Comparison of ENCODE assay signal across 11 cellular contexts in genomic region chr1:230153655-230154296, GRCh38.
DNase-seq lines count a peak whose midpoint lies in the region; ATAC-seq and TF ChIP-seq lines count a peak whose summit lies in the region.
"Had no signal": no experiment of that assay in that cellular context is flagged by ENCODE, and none has a peak within 500 bp of the region (broad histone marks: within the 10 kb centered on the region; RNA-seq: fewer than 3 reads in every experiment).

No MANE protein-coding gene starts in this region.

- intact Hi-C loops in naive thymus-derived CD4-positive, alpha-beta T cell (cut with micrococcal nuclease): no loop called here
- intact Hi-C loops in upper lobe of right lung (cut with DNase I): no loop called here

- no peaks in the 10 kb centered on the region for H3K9me3 Mint-ChIP-seq in naive thymus-derived CD4-positive, alpha-beta T cell

- peaks cover 0 to 13% (median 5%) of the 10 kb centered on the region in 5 donors for H3K36me3 Mint-ChIP-seq in naive thymus-derived CD4-positive, alpha-beta T cell

- no peaks in the 10 kb centered on the region for H3K9me3 ChIP-seq in naive thymus-derived CD4-positive, alpha-beta T cell (ENCODE audit: control insufficient read depth in 2 of 3, low read length in 3 of 3)
- no peaks in the 10 kb centered on the region for H3K9me3 ChIP-seq in upper lobe of right lung

- no peak overlapping the region for H3K4me3 Mint-ChIP-seq in naive thymus-derived CD4-positive, alpha-beta T cell

- H3K4me3 ChIP-seq in epithelial cell of esophagus (ENCODE audit: low read length) (no peak overlapping the region), upper lobe of right lung (no peak overlapping the region)
- no peak overlapping the region for H3K4me3 ChIP-seq in naive thymus-derived CD4-positive, alpha-beta T cell (ENCODE audit: low read length)

- H3K27me3 Mint-ChIP-seq in naive thymus-derived CD4-positive, alpha-beta T cell: no peaks in the 10 kb centered on the region

- H3K4me1 Mint-ChIP-seq in naive thymus-derived CD4-positive, alpha-beta T cell: peaks cover 34 to 59% (median 46%) of the 10 kb centered on the region in 7 donors

- H3K27ac ChIP-seq in naive thymus-derived CD4-positive, alpha-beta T cell (ENCODE audit: low read depth, low read length): no peak overlapping the region
- peak overlapping the region; percentile 75 for H3K27ac ChIP-seq in upper lobe of right lung
- H3K27ac ChIP-seq: 22Rv1 had no signal

- POLR2A ChIA-PET in naive thymus-derived CD4-positive, alpha-beta T cell (lab: Charles Lee): no interaction called here

- H3K4me1 ChIP-seq in naive thymus-derived CD4-positive, alpha-beta T cell (ENCODE audit: control insufficient read depth in 2 of 2, insufficient read depth in 2 of 2, low read length in 2 of 2): peaks cover 0 to 4% of the 10 kb centered on the region in 2 donors
- peaks cover 25% of the 10 kb centered on the region for H3K4me1 ChIP-seq in upper lobe of right lung

- peak; percentile 24 for DNase-seq in NCI-H2107 treated with DMSO at 0.1 percent for 48 hours (lab: John Stamatoyannopoulos, UW; ENCODE audit: unreplicated experiment)
- no peak for DNase-seq in NCI-H2107 (lab: John Stamatoyannopoulos, UW)
- peak; percentile 47 for DNase-seq in epithelial cell of esophagus (ENCODE audit: low read depth)
- DNase-seq in naive thymus-derived CD4-positive, alpha-beta T cell: no peak
- no peak for DNase-seq in upper lobe of right lung
- no peak for DNase-seq in NAMALWA (ENCODE audit: low spot score)
- DNase-seq: NCI-H146, T-helper 1 cell had no signal

- ATAC-seq in naive thymus-derived CD4-positive, alpha-beta T cell: peak; percentile 56
- ATAC-seq in upper lobe of right lung (peak; percentile 75), HG03432 (IDR thresholded peaks at IDR 0.05; ENCODE audit: unreplicated experiment) (no peak), GM21367 (IDR thresholded peaks at IDR 0.05; ENCODE audit: unreplicated experiment) (no peak)

- no peak overlapping the region for H3K27ac Mint-ChIP-seq in naive thymus-derived CD4-positive, alpha-beta T cell

- TF ChIP-seq CTCF in epithelial cell of esophagus (IDR thresholded peaks at IDR 0.05; ENCODE audit: insufficient read depth, low read depth, low read length, missing control alignments) (no peak), upper lobe of right lung (IDR thresholded peaks at IDR 0.05) (no peak)

- no peaks in the 10 kb centered on the region for H3K27me3 ChIP-seq in naive thymus-derived CD4-positive, alpha-beta T cell (ENCODE audit: control insufficient read depth in 2 of 2, insufficient read depth in 2 of 2, low read length in 2 of 2)
- H3K27me3 ChIP-seq in upper lobe of right lung: no peaks in the 10 kb centered on the region

- H3K36me3 ChIP-seq in naive thymus-derived CD4-positive, alpha-beta T cell (ENCODE audit: control insufficient read depth in 2 of 3, insufficient read depth in 3 of 3, low read length in 3 of 3): no peaks in the 10 kb centered on the region
- no peaks in the 10 kb centered on the region for H3K36me3 ChIP-seq in upper lobe of right lung

- CTCF ChIA-PET in naive thymus-derived CD4-positive, alpha-beta T cell (lab: Charles Lee): no interaction called here

Comparison
In these comparisons a context has a peak if more than half of its experiments do, and no peak if none do; other contexts are left out.
1. DNase-seq: peak in NCI-H2107 treated with DMSO at 0.1 percent for 48 hours (single experiment) and epithelial cell of esophagus (single experiment); none in NCI-H2107 (single experiment), naive thymus-derived CD4-positive, alpha-beta T cell (0 of 9), upper lobe of right lung (single experiment) and NAMALWA (single experiment).
2. ATAC-seq: peak in naive thymus-derived CD4-positive, alpha-beta T cell (single experiment) and upper lobe of right lung (single experiment); none in HG03432 (single experiment) and GM21367 (single experiment).